In the genomic region with DNA sequence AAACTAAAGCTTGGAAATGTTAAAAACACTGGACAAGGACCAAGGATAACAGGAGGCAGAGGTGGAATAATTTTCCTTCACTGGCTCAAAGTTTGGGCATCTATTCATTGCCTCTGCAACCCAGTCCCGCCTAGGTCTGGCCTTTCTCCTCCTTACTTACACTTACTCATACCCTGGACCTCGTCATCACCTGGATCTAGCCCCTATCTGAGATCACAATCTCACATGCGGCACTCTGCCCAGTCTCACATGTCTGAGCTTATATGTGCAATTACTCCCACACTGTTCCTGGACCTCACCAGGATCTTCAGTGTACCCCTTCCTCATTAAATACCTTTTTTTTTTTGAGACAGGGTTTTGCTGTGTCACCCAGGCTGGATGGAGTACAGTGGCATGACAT, we compare ENCODE assay signal across 21 cellular contexts. TPM values are rescaled to one million over a fixed set of nuclear protein-coding genes. Genes with fewer than 3 reads are reported as not detected.
A peak's percentile ranks its signal among the peaks of the same experiment; 100 is the strongest.
DNase-seq lines count a peak whose midpoint lies in the region; ATAC-seq, FAIRE-seq and TF ChIP-seq lines count a peak whose summit lies in the region.
"Had no signal": no experiment of that assay in that cellular context is flagged by ENCODE, and none has a peak within 500 bp of the region (broad histone marks: within the 10 kb centered on the region; RNA-seq: fewer than 3 reads in every experiment).

No MANE protein-coding gene starts in this region.

- H3K79me2 ChIP-seq in astrocyte (ENCODE audit: insufficient read depth, low read length), result no peaks in the 10 kb centered on the region

- H3K27me3 Mint-ChIP-seq in astrocyte (ENCODE audit: low read depth, unreplicated experiment), result no peaks in the 10 kb centered on the region
- H3K27me3 Mint-ChIP-seq in endothelial cell (ENCODE audit: unreplicated experiment), result no peaks in the 10 kb centered on the region
- no peaks in the 10 kb centered on the region for H3K27me3 Mint-ChIP-seq in T-cell

- H3K9me3 ChIP-seq in astrocyte (ENCODE audit: insufficient read depth, low read depth, low read length), result no peaks in the 10 kb centered on the region
- H3K9me3 ChIP-seq: SK-N-SH had no signal

- H4K20me1 ChIP-seq in astrocyte (ENCODE audit: insufficient read depth, low read length), result no peaks in the 10 kb centered on the region

- no peaks in the 10 kb centered on the region for H3K9me3 Mint-ChIP-seq in astrocyte (ENCODE audit: unreplicated experiment)
- no peaks in the 10 kb centered on the region for H3K9me3 Mint-ChIP-seq in endothelial cell (ENCODE audit: unreplicated experiment)
- H3K9me3 Mint-ChIP-seq in T-cell, result no peaks in the 10 kb centered on the region
- H3K9me3 Mint-ChIP-seq: CD14-positive monocyte had no signal

- no peak overlapping the region for H3K27ac Mint-ChIP-seq in astrocyte (ENCODE audit: unreplicated experiment)
- H3K27ac Mint-ChIP-seq in endothelial cell (ENCODE audit: unreplicated experiment), result no peak overlapping the region
- H3K27ac Mint-ChIP-seq in T-cell, result no peak overlapping the region

- H3K9ac ChIP-seq in astrocyte (ENCODE audit: low read length), result no peak overlapping the region
- H3K9ac ChIP-seq: SK-N-SH had no signal

- H3K4me2 ChIP-seq in astrocyte (ENCODE audit: low read length), result no peak overlapping the region
- H3K4me2 ChIP-seq: SK-N-SH had no signal

- H2AFZ ChIP-seq in astrocyte (ENCODE audit: low read depth, low read length), result no peak overlapping the region

- peak; percentile 67 for DNase-seq in LNCaP clone FGC (ENCODE audit: low read depth)
- peak; percentile 51 for DNase-seq in astrocyte (ENCODE audit: low read depth)
- DNase-seq in endothelial cell (ENCODE audit: low spot score), result no peak
- DNase-seq in T-cell, result no peak
- no peak for DNase-seq in omental fat pad (ENCODE audit: low spot score)
- DNase-seq: ACHN; AML-193; DND-41; GDM1; NCI-H1092 treated with DMSO at 0.1 percent for 48 hours; NCI-H1694; NCI-H2081 treated with DMSO at 0.1 percent for 48 hours; NCI-H748 treated with DMSO at 0.1 percent for 48 hours; NK-92 treated with Interleukin-12 subunit alpha and Interleukin-12 subunit beta, amount 100 ng/mL, for 24 hours; SHP77; SK-N-SH; T-helper 1 cell had no signal

- peaks cover 15% of the 10 kb centered on the region for H3K36me3 Mint-ChIP-seq in astrocyte (ENCODE audit: low read depth, unreplicated experiment)
- H3K36me3 Mint-ChIP-seq in endothelial cell (ENCODE audit: low read depth, unreplicated experiment), result peaks cover 30% of the 10 kb centered on the region
- H3K36me3 Mint-ChIP-seq in T-cell, result peaks cover 36% of the 10 kb centered on the region

- TF ChIP-seq CTCF in LNCaP clone FGC (IDR thresholded peaks at IDR 0.05; ENCODE audit: control insufficient read depth, extremely low read depth, insufficient read depth) (no peak), astrocyte (IDR thresholded peaks at IDR 0.05; ENCODE audit: insufficient read depth, low read depth, low read length) (no peak), endothelial cell (IDR thresholded peaks at IDR 0.05; ENCODE audit: unreplicated experiment) (no peak), omental fat pad (IDR thresholded peaks at IDR 0.05) (no peak)

- no peaks in the 10 kb centered on the region for H3K4me1 Mint-ChIP-seq in astrocyte (ENCODE audit: low read depth, unreplicated experiment)
- H3K4me1 Mint-ChIP-seq in endothelial cell (ENCODE audit: unreplicated experiment), result peaks cover 4% of the 10 kb centered on the region
- no peaks in the 10 kb centered on the region for H3K4me1 Mint-ChIP-seq in T-cell
- H3K4me1 Mint-ChIP-seq: CD14-positive monocyte had no signal

- H3K4me1 ChIP-seq in astrocyte (ENCODE audit: insufficient read depth, low read length), result no peaks in the 10 kb centered on the region

- FAIRE-seq in astrocyte (lab: Jason Lieb, UNC), result no peak
- FAIRE-seq: H1 had no signal

- H3K4me3 Mint-ChIP-seq in astrocyte (ENCODE audit: unreplicated experiment) (no peak overlapping the region), endothelial cell (ENCODE audit: unreplicated experiment) (no peak overlapping the region), T-cell (no peak overlapping the region)
- H3K4me3 Mint-ChIP-seq: CD14-positive monocyte had no signal

- H3K4me3 ChIP-seq in LNCaP clone FGC (ENCODE audit: low read depth, low read length), result no peak overlapping the region
- H3K4me3 ChIP-seq in astrocyte (ENCODE audit: insufficient read depth, low read depth, low read length), result no peak overlapping the region

- POLR2A ChIA-PET in T-cell (lab: Charles Lee), result interaction anchor here in 1 of 2 donors (0.6 kb wide), 1 partner anchor 24 kb away, joined by 6 read pairs; no protein-coding TSS in a partner anchor

- peaks cover 46% of the 10 kb centered on the region for H3K36me3 ChIP-seq in astrocyte (ENCODE audit: insufficient read depth, low read length)

- H3K27me3 ChIP-seq in astrocyte (ENCODE audit: insufficient read depth, low read length), result no peaks in the 10 kb centered on the region

- no peak overlapping the region for H3K27ac ChIP-seq in astrocyte (ENCODE audit: low read depth, low read length)

- CTCF ChIA-PET in T-cell (lab: Charles Lee), result no interaction called here

- ATAC-seq in esophagus mucosa, result peak; percentile 26
- no peak for ATAC-seq in GM21529 (IDR thresholded peaks at IDR 0.05; ENCODE audit: unreplicated experiment)
- no peak for ATAC-seq in T-cell (replicated peaks in 1 of 4)
- ATAC-seq in omental fat pad (ENCODE audit: low FRiP score), result no peak

RNA-seq across cellular contexts. Expression of a gene that starts 37.6 kb away (rescaled TPM):
- total RNA-seq in astrocyte (30.6 and 36.2 TPM in 2 replicates), esophagus mucosa (15.7 TPM), endothelial cell (ENCODE audit: unreplicated experiment) (44.5 TPM), T-cell (10 to 100 TPM; 32.5 to 42.0 (median 37.6) TPM), omental fat pad (10 to 100 TPM in 3 of 4 donors, 1 to 10 TPM in 1; 10.0 to 21.9 (median 17.3) TPM)

Comparison
In these comparisons a context has a peak if more than half of its experiments do, and no peak if none do; other contexts are left out.
1. DNase-seq: peak in LNCaP clone FGC (single experiment) and astrocyte (single experiment); none in endothelial cell (single experiment), T-cell (0 of 34) and omental fat pad (single experiment).